In genomic region chr3:69079269-69080159, GRCh38 we compare ENCODE assay signal across 9 cellular contexts. TPM values are rescaled to one million over a fixed set of nuclear protein-coding genes. Genes with fewer than 3 reads are reported as not detected.
DNase-seq lines count a peak whose midpoint lies in the region; ATAC-seq and TF ChIP-seq lines count a peak whose summit lies in the region.
"Had no signal": no experiment of that assay in that cellular context is flagged by ENCODE, and none has a peak within 500 bp of the region (broad histone marks: within the 10 kb centered on the region; RNA-seq: fewer than 3 reads in every experiment).

No MANE protein-coding gene starts in this region.

- peak overlapping the region; percentile 98 for H2BK120ac ChIP-seq in mesendoderm (ENCODE audit: low read depth, low read length)

- H3K18ac ChIP-seq in mesendoderm (ENCODE audit: low read length): peak overlapping the region; percentile 100

- ATAC-seq in GM19463 (IDR thresholded peaks at IDR 0.05; ENCODE audit: unreplicated experiment) (peak; percentile 13), HG02623 (IDR thresholded peaks at IDR 0.05; ENCODE audit: unreplicated experiment) (no peak), HG02571 (IDR thresholded peaks at IDR 0.05; ENCODE audit: unreplicated experiment) (no peak)

- no peak overlapping the region for H4K5ac ChIP-seq in mesendoderm (ENCODE audit: low read length)

- peak overlapping the region; percentile 85 to 99 (median 97) for H3K4me3 ChIP-seq in BLaER1 treated with 17β-estradiol and CSF1 and Interleukin-3, amounts not matched to agents 10 nM and 100 nM
- peak overlapping the region; percentile 79 to 91 (median 86) for H3K4me3 ChIP-seq in Peyer's patch
- peak overlapping the region; percentile 80 to 82 for H3K4me3 ChIP-seq in duodenal mucosa (ENCODE audit: low read depth in 1 of 2, low read length in 2 of 2)
- peak overlapping the region; percentile 78 for H3K4me3 ChIP-seq in mesendoderm (ENCODE audit: low read length)
- peak overlapping the region; percentile 68 to 94 for H3K4me3 ChIP-seq in uterus

- H4K20me1 ChIP-seq in BLaER1 treated with 17β-estradiol and CSF1 and Interleukin-3, amounts not matched to agents 10 nM and 100 nM: peaks cover 0 to 17% (median 0%) of the 10 kb centered on the region in 11 experiments; a peak in 2 of 22 replicates

- no CpG with 5 or more reads among the region's 29 CpGs for WGBS in mesendoderm (ENCODE audit: extremely low coverage, insufficient coverage, low lambda C conversion rate)

- H2BK15ac ChIP-seq in mesendoderm (replicated peaks; ENCODE audit: low read depth): no peak overlapping the region

- H3K27me3 ChIP-seq in BLaER1 treated with 17β-estradiol and CSF1 and Interleukin-3, amounts not matched to agents 10 nM and 100 nM: no peaks in the 10 kb centered on the region
- no peaks in the 10 kb centered on the region for H3K27me3 ChIP-seq in Peyer's patch
- H3K27me3 ChIP-seq in duodenal mucosa (ENCODE audit: control insufficient read depth in 1 of 2, insufficient read depth in 2 of 2, low read length in 2 of 2): no peaks in the 10 kb centered on the region
- no peaks in the 10 kb centered on the region for H3K27me3 ChIP-seq in mesendoderm (ENCODE audit: insufficient read depth, low read length, poor library complexity)
- H3K27me3 ChIP-seq in uterus: no peaks in the 10 kb centered on the region

- TF ChIP-seq CTCF in Peyer's patch (IDR thresholded peaks at IDR 0.05): no peak
- no peak for TF ChIP-seq CTCF in uterus (IDR thresholded peaks at IDR 0.05)

- peaks cover 11% of the 10 kb centered on the region for H3K79me2 ChIP-seq in mesendoderm (ENCODE audit: control insufficient read depth, insufficient read depth, low read length)

- peak overlapping the region; percentile 67 for H3K23ac ChIP-seq in mesendoderm (ENCODE audit: low read length)

- H3K4ac ChIP-seq in mesendoderm (ENCODE audit: low read depth, low read length): peak overlapping the region; percentile 100

- intact Hi-C loops in uterus (cut with DNase I; ENCODE audit: low total_unique reads): no loop called here

- peak overlapping the region; percentile 100 for H4K8ac ChIP-seq in mesendoderm (ENCODE audit: low read depth, low read length)

- peak overlapping the region; percentile 88 to 97 (median 93) for H3K4me2 ChIP-seq in BLaER1 treated with 17β-estradiol and CSF1 and Interleukin-3, amounts not matched to agents 10 nM and 100 nM
- peak overlapping the region; percentile 37 for H3K4me2 ChIP-seq in mesendoderm (ENCODE audit: low read length)

- peak overlapping the region; percentile 93 to 98 (median 97) for H3K9ac ChIP-seq in BLaER1 treated with 17β-estradiol and CSF1 and Interleukin-3, amounts not matched to agents 10 nM and 100 nM
- H3K9ac ChIP-seq in duodenal mucosa (ENCODE audit: low read depth in 1 of 2, low read length in 2 of 2) (peak overlapping the region; percentile 63 to 79), mesendoderm (ENCODE audit: low read length) (peak overlapping the region; percentile 87)

- DNase-seq in Peyer's patch (peak in 1 of 3 donors; percentile 63), mesendoderm (peak; percentile 44), uterus (no peak)

- peaks cover 55 to 64% (median 60%) of the 10 kb centered on the region in 10 experiments for H3K4me1 ChIP-seq in BLaER1 treated with 17β-estradiol and CSF1 and Interleukin-3, amounts not matched to agents 10 nM and 100 nM
- H3K4me1 ChIP-seq in Peyer's patch (peaks cover 0 to 60% (median 19%) of the 10 kb centered on the region in 4 donors), duodenal mucosa (ENCODE audit: control insufficient read depth in 1 of 2, insufficient read depth in 2 of 2, low read length in 2 of 2) (peaks cover 41 to 58% of the 10 kb centered on the region in 2 donors), mesendoderm (ENCODE audit: control insufficient read depth, low read depth, low read length) (peaks cover under 1% of the 10 kb centered on the region), uterus (peaks cover 3 to 4% of the 10 kb centered on the region in 2 donors)

- no peak overlapping the region for H2BK5ac ChIP-seq in mesendoderm (ENCODE audit: low read length)

- H3K36me3 ChIP-seq in BLaER1 treated with 17β-estradiol and CSF1 and Interleukin-3, amounts not matched to agents 10 nM and 100 nM: peaks cover 22 to 32% (median 25%) of the 10 kb centered on the region in 11 experiments; a peak in 20 of 22 replicates
- peaks cover 0 to 12% (median 0%) of the 10 kb centered on the region in 3 donors for H3K36me3 ChIP-seq in Peyer's patch
- H3K36me3 ChIP-seq in duodenal mucosa (ENCODE audit: control insufficient read depth in 1 of 2, insufficient read depth in 2 of 2, low read length in 2 of 2): peaks cover 0 to 5% of the 10 kb centered on the region in 2 donors
- no peaks in the 10 kb centered on the region for H3K36me3 ChIP-seq in mesendoderm (ENCODE audit: control insufficient read depth, insufficient read depth, low read length)
- no peaks in the 10 kb centered on the region for H3K36me3 ChIP-seq in uterus

- peak overlapping the region; percentile 90 for H3K56ac ChIP-seq in mesendoderm (ENCODE audit: low read length)

- no peaks in the 10 kb centered on the region for H3K9me3 ChIP-seq in BLaER1 treated with 17β-estradiol and CSF1 and Interleukin-3, amounts not matched to agents 10 nM and 100 nM (replicated peaks in 1 of 11)
- H3K9me3 ChIP-seq in Peyer's patch (no peaks in the 10 kb centered on the region), duodenal mucosa (ENCODE audit: control insufficient read depth in 1 of 2, low read length in 2 of 2) (no peaks in the 10 kb centered on the region), uterus (no peaks in the 10 kb centered on the region)

- H3K79me1 ChIP-seq in mesendoderm (ENCODE audit: low read length): peaks cover 1% of the 10 kb centered on the region

- H3K27ac ChIP-seq in BLaER1 treated with 17β-estradiol and CSF1 and Interleukin-3, amounts not matched to agents 10 nM and 100 nM: peak overlapping the region; percentile 86 to 97 (median 93)
- peak overlapping the region; percentile 84 to 91 (median 88) for H3K27ac ChIP-seq in Peyer's patch
- H3K27ac ChIP-seq in duodenal mucosa (ENCODE audit: low read depth, low read length): no peak overlapping the region
- H3K27ac ChIP-seq in mesendoderm (ENCODE audit: low read depth, low read length): peak overlapping the region; percentile 33
- peak overlapping the region; percentile 81 to 86 for H3K27ac ChIP-seq in uterus

- TF ChIP-seq POLR2A in Peyer's patch (IDR thresholded peaks at IDR 0.05) (no peak), uterus (IDR thresholded peaks at IDR 0.05) (no peak)

- no peak overlapping the region for H2AK5ac ChIP-seq in mesendoderm (ENCODE audit: low read length)

RNA-seq across cellular contexts. Expression of gene UBA3, which starts 0.7 kb away (rescaled TPM):
- total RNA-seq in Peyer's patch (10 to 100 TPM; 28.9 to 64.5 (median 59.8) TPM), uterus (100 to 1,000 TPM in 2 of 4 donors, 10 to 100 TPM in 2; 62.9 to 122 (median 91.0) TPM)
- 54.4 TPM for polyA plus RNA-seq in mesendoderm (2013, experiment 1 of 2)
- polyA plus RNA-seq in mesendoderm (2013, experiment 2 of 2): 53.9 TPM

RNA-seq across cellular contexts. Expression of gene ARL6IP5, which starts 5.2 kb away (rescaled TPM):
- 10 to 100 TPM; 51.0 to 92.5 (median 82.4) TPM for total RNA-seq in Peyer's patch
- 21.1 TPM for polyA plus RNA-seq in mesendoderm (2013, experiment 1 of 2)
- polyA plus RNA-seq in mesendoderm (2013, experiment 2 of 2): 21.6 TPM
- 100 to 1,000 TPM in 3 of 4 donors, 10 to 100 TPM in 1; 86.8 to 143 (median 120) TPM for total RNA-seq in uterus

RNA-seq across cellular contexts. Expression of gene TMF1, which starts 27.4 kb away (rescaled TPM):
- total RNA-seq in Peyer's patch (10 to 100 TPM; 36.8 to 49.5 (median 47.1) TPM), uterus (10 to 100 TPM; 24.1 to 69.3 (median 44.9) TPM)
- 10.9 TPM for polyA plus RNA-seq in mesendoderm (2013, experiment 1 of 2)
- polyA plus RNA-seq in mesendoderm (2013, experiment 2 of 2): 11.2 TPM

RNA-seq across cellular contexts. Expression of gene LMOD3, which starts 42.9 kb away (rescaled TPM):
- not detected for total RNA-seq in Peyer's patch
- not detected for polyA plus RNA-seq in mesendoderm (2013, experiment 1 of 2)
- not detected for polyA plus RNA-seq in mesendoderm (2013, experiment 2 of 2)
- total RNA-seq in uterus: under 1 TPM in 1 of 4 donors, not detected in 3; 0.24 TPM
- total RNA-seq: M059J had no signal
